ENCODE assay signal across 8 cellular contexts in genomic region chrX:81120270-81120935, GRCh38.
DNase-seq lines count a peak whose midpoint lies in the region; ATAC-seq and TF ChIP-seq lines count a peak whose summit lies in the region.

No MANE protein-coding gene starts in this region.

- H3K4me1 ChIP-seq in left lung = no peaks in the 10 kb centered on the region
- H3K4me1 ChIP-seq in tibial nerve = peaks cover 0 to 4% (median 0%) of the 10 kb centered on the region in 4 donors

- TF ChIP-seq CTCF in astrocyte of the cerebellum (IDR thresholded peaks at IDR 0.05; ENCODE audit: low read depth, low read length, missing control alignments) (no peak), left lung (IDR thresholded peaks at IDR 0.05) (no peak), tibial nerve (IDR thresholded peaks at IDR 0.05) (no peak), GM13976 (IDR thresholded peaks at IDR 0.05; ENCODE audit: borderline replicate concordance, control extremely low read depth, extremely low read depth, insufficient read depth, missing control alignments) (no peak)

- 0 to 23% methylated on average over 17 of the region's 17 CpGs for WGBS in tibial nerve, 2 donors

- ATAC-seq in GM21526 (IDR thresholded peaks at IDR 0.05; ENCODE audit: low FRiP score, unreplicated experiment) = peak; percentile 32
- peak; percentile 6 for ATAC-seq in left lung

- no peaks in the 10 kb centered on the region for H3K9me3 ChIP-seq in left lung
- H3K9me3 ChIP-seq in tibial nerve = no peaks in the 10 kb centered on the region

- H3K27me3 ChIP-seq in left lung = no peaks in the 10 kb centered on the region
- H3K27me3 ChIP-seq in tibial nerve = peaks cover 0 to 8% of the 10 kb centered on the region in 2 donors

- intact Hi-C loops in left lung (cut with DNase I) = no loop called here

- in situ Hi-C loops in astrocyte of the cerebellum (cut with HindIII; ENCODE audit: low sequenced_read_pairs) (no loop called here), GM13976 (cut with MboI; ENCODE audit: low sequenced_read_pairs, unreplicated experiment) (no loop called here)

- DNase-seq in HT-29 (ENCODE audit: low spot score) = peak; percentile 36
- no peak for DNase-seq in astrocyte of the cerebellum (ENCODE audit: low read depth)
- DNase-seq in left lung = no peak
- no peak for DNase-seq in tibial nerve (ENCODE audit: low spot score in 2 of 2)
- DNase-seq in GM13976 (ENCODE audit: low spot score) = no peak
- DNase-seq in occipital lobe (lab: John Stamatoyannopoulos, UW) = no peak

- TF ChIP-seq POLR2A in tibial nerve (IDR thresholded peaks at IDR 0.05) = no peak

- no peaks in the 10 kb centered on the region for H3K36me3 ChIP-seq in left lung
- H3K36me3 ChIP-seq in tibial nerve = no peaks in the 10 kb centered on the region

- no peak for TF ChIP-seq EP300 in tibial nerve (IDR thresholded peaks at IDR 0.05)

- peak overlapping the region; percentile 90 for H3K4me3 ChIP-seq in GM08714 (ENCODE audit: low read length)
- H3K4me3 ChIP-seq in astrocyte of the cerebellum (ENCODE audit: low read depth, low read length) = peak overlapping the region; percentile 55
- H3K4me3 ChIP-seq in left lung = peak overlapping the region; percentile 26 to 52
- H3K4me3 ChIP-seq in tibial nerve = peak overlapping the region; percentile 34 to 63 (median 45)

- peak overlapping the region in 1 of 2 donors; percentile 71 for H3K27ac ChIP-seq in left lung
- H3K27ac ChIP-seq in tibial nerve = peak overlapping the region in 3 of 4 donors; percentile 45 to 74 (median 72)

Comparison
In these comparisons a context has a peak if more than half of its experiments do, and no peak if none do; other contexts are left out.
1. H3K4me3 ChIP-seq: peak in every context shown above with its lines; median percentile 90 in GM08714; 55 in astrocyte of the cerebellum; 45 in tibial nerve; 39 in left lung.